In the genomic region with DNA sequence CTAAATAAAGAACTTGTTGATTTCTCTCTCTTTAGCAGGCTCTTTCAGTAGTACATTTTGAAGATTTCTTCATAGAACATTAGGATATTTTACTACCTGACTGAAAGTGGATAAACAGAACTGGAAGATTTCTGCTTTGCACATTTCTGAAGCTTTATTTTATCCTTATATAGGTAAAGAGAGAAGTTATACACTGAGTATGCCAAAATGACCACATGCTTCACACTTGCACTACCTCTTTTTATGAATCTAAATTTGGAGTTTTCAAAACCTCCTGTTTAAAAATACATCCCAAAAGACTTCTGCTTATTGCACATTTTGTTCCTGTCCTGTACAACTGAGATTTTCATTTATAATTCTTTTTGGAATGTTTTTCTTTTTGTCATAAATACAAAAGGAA, we compare ENCODE assay signal across 19 cellular contexts.
DNase-seq lines count a peak whose midpoint lies in the region; ATAC-seq and TF ChIP-seq lines count a peak whose summit lies in the region.
"Had no signal": no experiment of that assay in that cellular context is flagged by ENCODE, and none has a peak within 500 bp of the region (broad histone marks: within the 10 kb centered on the region; RNA-seq: fewer than 3 reads in every experiment).

No MANE protein-coding gene starts in this region.

- H2AFZ ChIP-seq in PC-9: peak overlapping the region; percentile 13; the same call in 1 of the 2 replicates
- H2AFZ ChIP-seq in neural progenitor cell (replicated peaks): peak overlapping the region; percentile 52

- H3K27ac ChIP-seq in PC-9: no peak overlapping the region
- H3K27ac ChIP-seq in neural progenitor cell: no peak overlapping the region
- H3K27ac ChIP-seq in ovary: no peak overlapping the region
- H3K27ac ChIP-seq: adrenal gland, Peyer's patch had no signal

- H3K79me2 ChIP-seq in PC-9 (ENCODE audit: low read depth) (no peaks in the 10 kb centered on the region), neural progenitor cell (ENCODE audit: low read depth) (no peaks in the 10 kb centered on the region)

- ATAC-seq in GM18511 (IDR thresholded peaks at IDR 0.05; ENCODE audit: unreplicated experiment): peak; percentile 53
- peak; percentile 54 for ATAC-seq in HG03442 (IDR thresholded peaks at IDR 0.05; ENCODE audit: unreplicated experiment)
- ATAC-seq in GM18498 (IDR thresholded peaks at IDR 0.05; ENCODE audit: unreplicated experiment): no peak

- H3K9me3 Mint-ChIP-seq in neural progenitor cell: no peaks in the 10 kb centered on the region
- H3K9me3 Mint-ChIP-seq: T-helper 1 cell treated with Interleukin-12 subunit alpha and Interleukin-12 subunit beta and Interleukin-4 antibody, amounts not matched to agents 30 μg/mL and 1 μg/mL, for 36 hours had no signal

- no TSS peak for BruUV-seq in PC-9 (replicated peaks; lab: Mats Ljungman, UMichigan)

- H3F3A ChIP-seq in PC-9 (ENCODE audit: insufficient read depth, low read depth) (no peaks in the 10 kb centered on the region), neural progenitor cell (ENCODE audit: low read depth) (no peaks in the 10 kb centered on the region)

- no peaks in the 10 kb centered on the region; the same call in 1 of the 2 replicates for H3K9me2 ChIP-seq in PC-9 (ENCODE audit: insufficient read depth)

- CTCF ChIA-PET in PC-9 (lab: Charles Lee): no interaction called here

- DNase-seq in PC-9 (no peak), neural progenitor cell (ENCODE audit: low spot score) (no peak), HuH-7 (ENCODE audit: low spot score) (no peak), ovary (no peak)
- no peak for DNase-seq in activated effector memory CD4-positive, alpha-beta T cell treated with Interleukin-2 at 50 U/mL for 16 hours
- DNase-seq: activated CD4-positive, alpha-beta T cell treated with anti-CD3 and anti-CD28 coated beads, Interleukin-2, amount 50 U/mL, for 1 hour; adrenal gland; DMS79 treated with DMSO at 0.1 percent for 48 hours; kidney; NCI-H1436; NCI-H226; Peyer's patch; stimulated activated CD4-positive, alpha-beta T cell treated with anti-CD3 and anti-CD28 coated beads, Interleukin-15, amount 100 ng/mL, for 24 hours; transverse colon had no signal

- no peaks in the 10 kb centered on the region for H3K4me1 ChIP-seq in PC-9 (replicated peaks; ENCODE audit: insufficient read depth)
- H3K4me1 ChIP-seq in neural progenitor cell: no peaks in the 10 kb centered on the region
- no peaks in the 10 kb centered on the region for H3K4me1 ChIP-seq in ovary (ENCODE audit: insufficient read depth)
- H3K4me1 ChIP-seq: HAP-1, Peyer's patch had no signal

- no peaks in the 10 kb centered on the region for H3K36me3 Mint-ChIP-seq in neural progenitor cell

- H3K4me2 ChIP-seq in PC-9 (no peak overlapping the region), neural progenitor cell (no peak overlapping the region)

- H3K27ac Mint-ChIP-seq in neural progenitor cell: no peak overlapping the region
- H3K27ac Mint-ChIP-seq: T-helper 1 cell treated with Interleukin-12 subunit alpha and Interleukin-12 subunit beta and Interleukin-4 antibody, amounts not matched to agents 30 μg/mL and 1 μg/mL, for 36 hours had no signal

- no peak overlapping the region for H3K4me3 Mint-ChIP-seq in neural progenitor cell
- H3K4me3 Mint-ChIP-seq: T-helper 1 cell treated with Interleukin-12 subunit alpha and Interleukin-12 subunit beta and Interleukin-4 antibody, amounts not matched to agents 30 μg/mL and 1 μg/mL, for 36 hours had no signal

- H3K27me3 Mint-ChIP-seq in neural progenitor cell (ENCODE audit: insufficient read depth, low read depth): no peaks in the 10 kb centered on the region

- H3K27me3 ChIP-seq in PC-9 (ENCODE audit: insufficient read depth, low read depth) (no peaks in the 10 kb centered on the region), neural progenitor cell (no peaks in the 10 kb centered on the region), ovary (no peaks in the 10 kb centered on the region)
- H3K27me3 ChIP-seq: adrenal gland, Peyer's patch, transverse colon had no signal

- TF ChIP-seq CTCF in PC-9 (conservative IDR thresholded peaks at IDR 0.05) (no peak), neural progenitor cell (IDR thresholded peaks at IDR 0.05) (no peak), ovary (IDR thresholded peaks at IDR 0.05) (no peak)

- TF ChIP-seq POLR2A in ovary (IDR thresholded peaks at IDR 0.05): no peak

- intact Hi-C loops in PC-9 (cut with micrococcal nuclease; ENCODE audit: unreplicated experiment) (no loop called here), ovary (cut with DNase I) (no loop called here)

- H3K9ac ChIP-seq in neural progenitor cell: no peak overlapping the region

- no peak for TF ChIP-seq EP300 in ovary (IDR thresholded peaks at IDR 0.05)

- H3K9me3 ChIP-seq in PC-9 (ENCODE audit: insufficient read depth, low read depth) (no peaks in the 10 kb centered on the region), neural progenitor cell (ENCODE audit: low read depth) (no peaks in the 10 kb centered on the region), ovary (no peaks in the 10 kb centered on the region)
- H3K9me3 ChIP-seq: adrenal gland, HAP-1, Peyer's patch, transverse colon had no signal

- H3K36me3 ChIP-seq in PC-9 (ENCODE audit: low read depth) (no peaks in the 10 kb centered on the region), neural progenitor cell (no peaks in the 10 kb centered on the region), ovary (no peaks in the 10 kb centered on the region)
- H3K36me3 ChIP-seq: adrenal gland, HAP-1, Peyer's patch, transverse colon had no signal

- H3K4me1 Mint-ChIP-seq in neural progenitor cell: no peaks in the 10 kb centered on the region

- POLR2A ChIA-PET in PC-9 (lab: Charles Lee; ENCODE audit: unreplicated experiment): interaction anchor here (0.7 kb wide), 1 partner anchor 925 kb away, joined by 5 read pairs; no protein-coding TSS in a partner anchor

- no peak overlapping the region for H3K4me3 ChIP-seq in PC-9
- H3K4me3 ChIP-seq in neural progenitor cell: no peak overlapping the region
- H3K4me3 ChIP-seq in ovary: no peak overlapping the region
- H3K4me3 ChIP-seq: adrenal gland, HAP-1, Peyer's patch, transverse colon had no signal

- no peaks in the 10 kb centered on the region for H4K20me1 ChIP-seq in PC-9 (ENCODE audit: insufficient read depth)
- H4K20me1 ChIP-seq in neural progenitor cell (ENCODE audit: low read depth): no peaks in the 10 kb centered on the region
